1 cellular context compared by ENCODE assay signal in genomic region chr7:129952653-129953560, GRCh38.
TF ChIP-seq lines count a peak whose summit lies in the region.

UBE2H (minus strand) TSS chr7:129952960; CDS start chr7:129952555, 405 bp downstream.

TF ChIP-seq in GM12878, 131 proteins besides CTCF, POLR2A, EP300 and RAD21 (continued from another document and continues in another):
- TF ChIP-seq LARP7 (IDR thresholded peaks at IDR 0.05) (peak; percentile 95), NR2C1 (IDR thresholded peaks at IDR 0.05) (peak; percentile 1; the same call in 1 of the 2 replicates), ETV6 (conservative IDR thresholded peaks at IDR 0.05 in 1 of 2, IDR thresholded peaks at IDR 0.05 in 1 of 2; ENCODE audit: borderline replicate concordance in 1 of 2, low read depth in 1 of 2) (no peak), JUND (IDR thresholded peaks at IDR 0.05; ENCODE audit: low read depth, low read length) (peak; percentile 90), ZNF622 (IDR thresholded peaks at IDR 0.05) (no peak), RB1 (IDR thresholded peaks at IDR 0.05; ENCODE audit: borderline replicate concordance) (peak; percentile 64; the same call in 1 of the 2 replicates), IRF5 (IDR thresholded peaks at IDR 0.05; ENCODE audit: borderline replicate concordance) (no peak), CBX5 (IDR thresholded peaks at IDR 0.05; ENCODE audit: low read depth) (no peak), BCL3 (IDR thresholded peaks at IDR 0.05; ENCODE audit: borderline replicate concordance, insufficient read depth, low read depth, low read length, poor library complexity, severe bottlenecking) (no peak), WRNIP1 (IDR thresholded peaks at IDR 0.05; ENCODE audit: borderline replicate concordance, low read depth, low read length) (no peak), ZBTB11 (CRISPR knock-in tag; IDR thresholded peaks at IDR 0.05) (no peak), YBX1 (IDR thresholded peaks at IDR 0.05) (0 out of 2 replicates have a peak, but pooled peaks have one; percentile 11), RUNX3 (IDR thresholded peaks at IDR 0.05; ENCODE audit: low read length) (peak; percentile 25; the same call in 1 of the 2 replicates), SP1 (IDR thresholded peaks at IDR 0.05; ENCODE audit: low read depth, low read length) (peak; percentile 52), SMC3 (IDR thresholded peaks at IDR 0.05; ENCODE audit: borderline replicate concordance, low read length) (no peak), PAX8 (IDR thresholded peaks at IDR 0.05) (no peak), MYC (IDR thresholded peaks at IDR 0.05; ENCODE audit: insufficient read depth, insufficient read length, insufficient replicate concordance, low read length, severe bottlenecking) (no peak), MXI1 (IDR thresholded peaks at IDR 0.05; ENCODE audit: low read depth, low read length) (peak; percentile 33), CHD1 (IDR thresholded peaks at IDR 0.05; ENCODE audit: low read depth, low read length) (0 out of 2 replicates have a peak, but pooled peaks have one; percentile 34), NKRF (conservative IDR thresholded peaks at IDR 0.05) (peak; percentile 95), HDAC2 (IDR thresholded peaks at IDR 0.05) (no peak), ZNF592 (IDR thresholded peaks at IDR 0.05) (0 out of 2 replicates have a peak, but pooled peaks have one; percentile 50), MEF2B (IDR thresholded peaks at IDR 0.05; ENCODE audit: partially characterized antibody, poor library complexity, severe bottlenecking) (no peak), CEBPB (IDR thresholded peaks at IDR 0.05; ENCODE audit: borderline replicate concordance in 1 of 2, low read depth in 2 of 2, low read length in 2 of 2) (no peak), ZNF217 (IDR thresholded peaks at IDR 0.05) (peak; percentile 80; the same call in 1 of the 2 replicates), SRF (IDR thresholded peaks at IDR 0.05; ENCODE audit: low read depth in 2 of 2, low read length in 2 of 2) (no peak), TARDBP (IDR thresholded peaks at IDR 0.05; ENCODE audit: borderline replicate concordance) (0 out of 2 replicates have a peak, but pooled peaks have one; percentile 76), ZSCAN29 (IDR thresholded peaks at IDR 0.05) (0 out of 2 replicates have a peak, but pooled peaks have one; percentile 27), CREM (IDR thresholded peaks at IDR 0.05; ENCODE audit: low read depth) (peak; percentile 98), CEBPZ (IDR thresholded peaks at IDR 0.05; ENCODE audit: low read depth, low read length) (no peak), RBBP5 (conservative IDR thresholded peaks at IDR 0.05) (no peak), SMAD5 (IDR thresholded peaks at IDR 0.05; ENCODE audit: low read depth) (no peak), HCFC1 (IDR thresholded peaks at IDR 0.05; ENCODE audit: low read length) (peak; percentile 88), MYB (IDR thresholded peaks at IDR 0.05; ENCODE audit: borderline replicate concordance, low read depth, low read length) (no peak), NR2F1 (conservative IDR thresholded peaks at IDR 0.05) (peak; percentile 68), SMARCA5 (IDR thresholded peaks at IDR 0.05) (peak; percentile 97), RELA (IDR thresholded peaks at IDR 0.05; ENCODE audit: borderline replicate concordance, partially characterized antibody) (peak; percentile 83), GABPA (IDR thresholded peaks at IDR 0.05; ENCODE audit: low read depth) (no peak), BRCA1 (IDR thresholded peaks at IDR 0.05; ENCODE audit: low read depth, low read length) (peak; percentile 70; the same call in 1 of the 2 replicates), JUNB (IDR thresholded peaks at IDR 0.05) (0 out of 2 replicates have a peak, but pooled peaks have one; percentile 7), NFXL1 (IDR thresholded peaks at IDR 0.05; ENCODE audit: borderline replicate concordance) (no peak), NR2C2 (IDR thresholded peaks at IDR 0.05; ENCODE audit: borderline replicate concordance, control insufficient read depth, insufficient read length, low read depth) (no peak), ZNF24 (IDR thresholded peaks at IDR 0.05) (no peak), BACH1 (IDR thresholded peaks at IDR 0.05; ENCODE audit: borderline replicate concordance) (peak; percentile 81), EGR1 (IDR thresholded peaks at IDR 0.05; ENCODE audit: borderline replicate concordance in 1 of 2, low read depth in 2 of 2, low read length in 2 of 2) (peak in 1 of 2 experiments; percentile 75; a peak in 2 of 3 replicates), GATAD2B (conservative IDR thresholded peaks at IDR 0.05; ENCODE audit: low read depth) (peak; percentile 95; the same call in 1 of the 2 replicates)
